Comparison of ENCODE assay signal across 1 cellular context in the genomic region with DNA sequence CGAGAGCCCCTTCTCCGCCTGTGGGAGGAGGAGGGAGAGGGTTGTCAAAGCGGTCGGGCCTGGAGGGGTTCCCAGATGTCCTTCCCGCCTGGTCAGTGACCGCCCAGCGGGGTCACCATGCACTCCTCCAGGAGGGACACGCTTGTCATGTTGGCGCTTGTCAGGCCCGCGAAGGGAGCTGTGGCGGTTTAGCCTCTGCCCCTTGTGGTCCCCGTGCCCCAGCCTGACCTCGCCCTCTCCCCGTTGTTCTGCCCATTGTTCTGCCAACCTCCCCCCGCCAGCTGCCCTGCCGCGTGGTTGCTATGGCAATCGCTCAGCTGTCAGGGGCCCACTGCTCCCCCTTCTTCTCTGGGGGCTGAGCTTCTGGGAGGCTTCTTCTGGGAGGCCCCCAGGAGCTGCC.
TF ChIP-seq lines count a peak whose summit lies in the region.

No MANE protein-coding gene starts in this region.

TF ChIP-seq in IMR-90, 13 proteins besides CTCF, POLR2A, EP300 and RAD21 (continued from another document):
- TF ChIP-seq NFE2L2 (IDR thresholded peaks at IDR 0.05; ENCODE audit: low read depth, low read length) (no peak), CHD1 (IDR thresholded peaks at IDR 0.05; ENCODE audit: low read depth, low read length) (no peak), RCOR1 (IDR thresholded peaks at IDR 0.05; ENCODE audit: insufficient replicate concordance, low read length) (no peak), MAZ (IDR thresholded peaks at IDR 0.05; ENCODE audit: borderline replicate concordance, low read depth, low read length) (no peak), RFX5 (IDR thresholded peaks at IDR 0.05; ENCODE audit: low read depth, low read length) (no peak), CEBPB (IDR thresholded peaks at IDR 0.05; ENCODE audit: low read depth, low read length) (no peak)
- TF ChIP-seq, protein P1, sequence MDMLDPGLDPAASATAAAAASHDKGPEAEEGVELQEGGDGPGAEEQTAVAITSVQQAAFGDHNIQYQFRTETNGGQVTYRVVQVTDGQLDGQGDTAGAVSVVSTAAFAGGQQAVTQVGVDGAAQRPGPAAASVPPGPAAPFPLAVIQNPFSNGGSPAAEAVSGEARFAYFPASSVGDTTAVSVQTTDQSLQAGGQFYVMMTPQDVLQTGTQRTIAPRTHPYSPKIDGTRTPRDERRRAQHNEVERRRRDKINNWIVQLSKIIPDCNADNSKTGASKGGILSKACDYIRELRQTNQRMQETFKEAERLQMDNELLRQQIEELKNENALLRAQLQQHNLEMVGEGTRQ (IDR thresholded peaks at IDR 0.05; ENCODE audit: low read depth, low read length): no peak
- TF ChIP-seq, protein P2, sequence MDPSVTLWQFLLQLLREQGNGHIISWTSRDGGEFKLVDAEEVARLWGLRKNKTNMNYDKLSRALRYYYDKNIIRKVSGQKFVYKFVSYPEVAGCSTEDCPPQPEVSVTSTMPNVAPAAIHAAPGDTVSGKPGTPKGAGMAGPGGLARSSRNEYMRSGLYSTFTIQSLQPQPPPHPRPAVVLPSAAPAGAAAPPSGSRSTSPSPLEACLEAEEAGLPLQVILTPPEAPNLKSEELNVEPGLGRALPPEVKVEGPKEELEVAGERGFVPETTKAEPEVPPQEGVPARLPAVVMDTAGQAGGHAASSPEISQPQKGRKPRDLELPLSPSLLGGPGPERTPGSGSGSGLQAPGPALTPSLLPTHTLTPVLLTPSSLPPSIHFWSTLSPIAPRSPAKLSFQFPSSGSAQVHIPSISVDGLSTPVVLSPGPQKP (IDR thresholded peaks at IDR 0.05; ENCODE audit: borderline replicate concordance, low read depth, low read length): no peak
TF ChIP-seq in IMR-90: peak in this region for 0.
